13 cellular contexts compared by ENCODE assay signal in the genomic region with DNA sequence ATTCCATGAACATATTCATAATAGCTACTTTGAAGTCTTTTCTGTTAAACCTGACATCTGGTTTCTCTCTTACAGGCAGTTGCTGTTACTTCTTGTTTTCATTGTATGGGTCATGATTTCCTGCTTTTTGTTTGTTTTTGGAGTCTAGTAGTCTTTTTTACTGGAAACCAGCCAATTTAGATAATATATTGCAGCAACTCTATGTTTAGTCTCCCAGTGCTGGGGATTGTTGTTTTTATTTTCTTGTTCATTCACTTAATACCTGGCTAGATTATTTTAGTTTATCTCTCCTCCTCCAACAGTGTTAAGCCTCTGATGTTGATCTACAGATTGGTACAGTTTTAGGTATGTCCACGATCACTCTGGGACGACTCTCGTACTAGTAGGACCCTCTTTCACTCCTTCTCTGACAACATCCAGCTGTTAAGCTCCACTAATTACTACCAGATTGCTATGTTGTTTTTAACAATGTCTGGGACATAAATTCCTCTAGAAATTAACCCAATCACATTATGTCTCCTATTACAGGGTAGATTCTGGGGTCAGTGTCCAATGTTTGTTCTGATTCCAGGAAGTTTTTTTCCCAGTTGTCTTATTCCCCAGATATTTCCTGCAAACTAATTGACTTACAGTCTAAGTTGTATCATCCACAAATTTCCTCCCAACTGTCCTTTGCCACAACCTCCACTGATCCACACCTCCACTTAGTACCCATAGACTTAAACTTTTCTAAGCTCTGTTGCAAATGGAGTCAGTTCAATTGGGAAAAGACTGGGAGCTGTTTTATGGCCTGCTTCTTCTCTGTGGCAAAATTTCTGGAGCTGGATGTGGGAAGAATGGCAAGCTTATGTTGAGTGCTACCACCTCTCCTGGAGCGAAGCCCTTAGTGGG.
A peak's percentile ranks its signal among the peaks of the same experiment; 100 is the strongest.
DNase-seq lines count a peak whose midpoint lies in the region; ATAC-seq and TF ChIP-seq lines count a peak whose summit lies in the region.
"Had no signal": no experiment of that assay in that cellular context is flagged by ENCODE, and none has a peak within 500 bp of the region (broad histone marks: within the 10 kb centered on the region; RNA-seq: fewer than 3 reads in every experiment).

No MANE protein-coding gene starts in this region.

- peaks cover 3% of the 10 kb centered on the region for H3K9me3 Mint-ChIP-seq in neural progenitor cell
- H3K9me3 Mint-ChIP-seq in activated CD4-positive, alpha-beta T cell treated with anti-CD3 and anti-CD28 coated beads, Interleukin-2, amount 10 ng/mL, durations not matched to agents 7 days and 5 days, result peaks cover 19% of the 10 kb centered on the region

- no peaks in the 10 kb centered on the region for H3K27me3 ChIP-seq in neural progenitor cell
- H3K27me3 ChIP-seq: upper lobe of left lung had no signal

- H3K9me3 ChIP-seq in neural progenitor cell (ENCODE audit: low read depth), result no peaks in the 10 kb centered on the region

- no peaks in the 10 kb centered on the region for H4K20me1 ChIP-seq in neural progenitor cell (ENCODE audit: low read depth)

- H3K27ac Mint-ChIP-seq in neural progenitor cell, result no peak overlapping the region
- no peak overlapping the region for H3K27ac Mint-ChIP-seq in activated CD4-positive, alpha-beta T cell treated with anti-CD3 and anti-CD28 coated beads, Interleukin-2, amount 10 ng/mL, durations not matched to agents 7 days and 5 days

- CTCF ChIA-PET in activated CD4-positive, alpha-beta T cell treated with anti-CD3 and anti-CD28 coated beads, Interleukin-2, amount 10 ng/mL, durations not matched to agents 7 days and 5 days (lab: Charles Lee), result no interaction called here

- H3K9ac ChIP-seq in neural progenitor cell, result no peak overlapping the region

- no peaks in the 10 kb centered on the region for H3K4me1 Mint-ChIP-seq in neural progenitor cell
- no peaks in the 10 kb centered on the region for H3K4me1 Mint-ChIP-seq in activated CD4-positive, alpha-beta T cell treated with anti-CD3 and anti-CD28 coated beads, Interleukin-2, amount 10 ng/mL, durations not matched to agents 7 days and 5 days

- H3K4me3 ChIP-seq in epithelial cell of esophagus (ENCODE audit: low read length) (no peak overlapping the region), neural progenitor cell (no peak overlapping the region)
- H3K4me3 ChIP-seq: upper lobe of left lung had no signal

- DNase-seq in DMS153 (lab: John Stamatoyannopoulos, UW) (peak; percentile 5), DMS153 treated with DMSO at 0.1 percent for 48 hours (lab: John Stamatoyannopoulos, UW; ENCODE audit: unreplicated experiment) (no peak), NCI-H748 treated with DMSO at 0.1 percent for 48 hours (lab: John Stamatoyannopoulos, UW) (peak; percentile 17), epithelial cell of esophagus (ENCODE audit: low read depth) (peak; percentile 39), neural progenitor cell (ENCODE audit: low spot score) (no peak), NCI-H187 (lab: John Stamatoyannopoulos, UW) (no peak)
- no peak for DNase-seq in activated CD4-positive, alpha-beta T cell treated with anti-CD3 and anti-CD28 coated beads, Interleukin-2, amount 10 ng/mL, durations not matched to agents 7 days and 5 days
- DNase-seq: 8988T, anterior cingulate cortex, KG1, T-helper 2 cell, upper lobe of left lung had no signal

- no peak for TF ChIP-seq CTCF in epithelial cell of esophagus (IDR thresholded peaks at IDR 0.05; ENCODE audit: insufficient read depth, low read depth, low read length, missing control alignments)
- no peak for TF ChIP-seq CTCF in neural progenitor cell (IDR thresholded peaks at IDR 0.05)

- H3K27ac ChIP-seq in neural progenitor cell, result no peak overlapping the region
- H3K27ac ChIP-seq: upper lobe of left lung had no signal

- H3K36me3 ChIP-seq in neural progenitor cell, result no peaks in the 10 kb centered on the region
- H3K36me3 ChIP-seq: upper lobe of left lung had no signal

- H3F3A ChIP-seq in neural progenitor cell (ENCODE audit: low read depth), result no peaks in the 10 kb centered on the region

- no peak overlapping the region for H3K4me3 Mint-ChIP-seq in neural progenitor cell
- H3K4me3 Mint-ChIP-seq in activated CD4-positive, alpha-beta T cell treated with anti-CD3 and anti-CD28 coated beads, Interleukin-2, amount 10 ng/mL, durations not matched to agents 7 days and 5 days, result no peak overlapping the region

- no peak for ATAC-seq in HG02852 (IDR thresholded peaks at IDR 0.05; ENCODE audit: unreplicated experiment)

- no peak overlapping the region for H3K4me2 ChIP-seq in neural progenitor cell

- no peaks in the 10 kb centered on the region for H3K4me1 ChIP-seq in neural progenitor cell
- H3K4me1 ChIP-seq: upper lobe of left lung had no signal

- POLR2A ChIA-PET in activated CD4-positive, alpha-beta T cell treated with anti-CD3 and anti-CD28 coated beads, Interleukin-2, amount 10 ng/mL, durations not matched to agents 7 days and 5 days (lab: Charles Lee), result no interaction called here

- peak overlapping the region; percentile 35 for H2AFZ ChIP-seq in neural progenitor cell (replicated peaks)

- no peaks in the 10 kb centered on the region for H3K36me3 Mint-ChIP-seq in neural progenitor cell
- H3K36me3 Mint-ChIP-seq in activated CD4-positive, alpha-beta T cell treated with anti-CD3 and anti-CD28 coated beads, Interleukin-2, amount 10 ng/mL, durations not matched to agents 7 days and 5 days (ENCODE audit: low read depth), result no peaks in the 10 kb centered on the region

- peaks cover 2% of the 10 kb centered on the region for H3K27me3 Mint-ChIP-seq in neural progenitor cell (ENCODE audit: insufficient read depth, low read depth)
- no peaks in the 10 kb centered on the region for H3K27me3 Mint-ChIP-seq in activated CD4-positive, alpha-beta T cell treated with anti-CD3 and anti-CD28 coated beads, Interleukin-2, amount 10 ng/mL, durations not matched to agents 7 days and 5 days

- H3K79me2 ChIP-seq in neural progenitor cell (ENCODE audit: low read depth), result no peaks in the 10 kb centered on the region

Comparison
In these comparisons a context has a peak if more than half of its experiments do, and no peak if none do; other contexts are left out.
1. DNase-seq: peak in DMS153 (single experiment), NCI-H748 treated with DMSO at 0.1 percent for 48 hours (single experiment) and epithelial cell of esophagus (single experiment); none in DMS153 treated with DMSO at 0.1 percent for 48 hours (single experiment), neural progenitor cell (single experiment), NCI-H187 (0 of 2) and activated CD4-positive, alpha-beta T cell treated with anti-CD3 and anti-CD28 coated beads, Interleukin-2, amount 10 ng/mL, durations not matched to agents 7 days and 5 days (single experiment).